In genomic region chr5:10660720-10661387, GRCh38 we compare ENCODE assay signal across 31 cellular contexts.
"Had no signal": no experiment of that assay in that cellular context is flagged by ENCODE, and none has a peak within 500 bp of the region (broad histone marks: within the 10 kb centered on the region; RNA-seq: fewer than 3 reads in every experiment).

No MANE protein-coding gene starts in this region.

- H3K4me1 ChIP-seq: spleen, upper lobe of left lung had no signal

- H3K27ac Mint-ChIP-seq: activated CD8-positive, alpha-beta memory T cell treated with anti-CD3 and anti-CD28 coated beads, Interleukin-2, amount 10 ng/mL, durations not matched to agents 7 days and 5 days; activated CD8-positive, alpha-beta T cell treated with anti-CD3 and anti-CD28 coated beads, Interleukin-2, amount 10 ng/mL, durations not matched to agents 7 days and 5 days; activated naive CD8-positive, alpha-beta T cell; naive thymus-derived CD4-positive, alpha-beta T cell; stimulated activated naive CD8-positive, alpha-beta T cell treated with anti-CD3 and anti-CD28 coated beads, Interleukin-15, amount 100 ng/mL, for 72 hours; T-helper 1 cell treated with Interleukin-12 subunit alpha and Interleukin-12 subunit beta and Interleukin-4 antibody, amounts not matched to agents 30 μg/mL and 1 μg/mL, for 36 hours had no signal

- H3K4me1 Mint-ChIP-seq: activated CD8-positive, alpha-beta memory T cell treated with anti-CD3 and anti-CD28 coated beads, Interleukin-2, amount 10 ng/mL, durations not matched to agents 7 days and 5 days; stimulated activated naive CD8-positive, alpha-beta T cell treated with anti-CD3 and anti-CD28 coated beads, Interleukin-15, amount 100 ng/mL, for 72 hours had no signal

- H3K4me3 ChIP-seq: body of pancreas, esophagus squamous epithelium, pancreas, psoas muscle, right atrium auricular region, spleen, thyroid gland, upper lobe of left lung, vagina had no signal

- FAIRE-seq: colon, islet of Langerhans, pancreas, TTC549 had no signal

- H3K36me3 ChIP-seq: esophagus squamous epithelium, pancreas, right atrium auricular region, thyroid gland, upper lobe of left lung, vagina had no signal

- H3K9me3 Mint-ChIP-seq: stimulated activated naive CD8-positive, alpha-beta T cell treated with anti-CD3 and anti-CD28 coated beads, Interleukin-15, amount 100 ng/mL, for 72 hours; T-helper 1 cell treated with Interleukin-12 subunit alpha and Interleukin-12 subunit beta and Interleukin-4 antibody, amounts not matched to agents 30 μg/mL and 1 μg/mL, for 36 hours had no signal

- H3K27me3 Mint-ChIP-seq: activated CD8-positive, alpha-beta memory T cell treated with anti-CD3 and anti-CD28 coated beads, Interleukin-2, amount 10 ng/mL, durations not matched to agents 7 days and 5 days; activated naive CD8-positive, alpha-beta T cell; stimulated activated naive CD8-positive, alpha-beta T cell treated with anti-CD3 and anti-CD28 coated beads, Interleukin-15, amount 100 ng/mL, for 72 hours had no signal

- DNase-seq: activated CD4-positive, alpha-beta T cell treated with anti-CD3 and anti-CD28 coated beads, Interleukin-2, amount 50 U/mL, for 1 hour; activated CD8-positive, alpha-beta memory T cell treated with anti-CD3 and anti-CD28 coated beads, Interleukin-2, amount 10 ng/mL, durations not matched to agents 7 days and 5 days; activated CD8-positive, alpha-beta T cell treated with anti-CD3 and anti-CD28 coated beads, Interleukin-2, amount 10 ng/mL, durations not matched to agents 7 days and 5 days; activated effector memory CD4-positive, alpha-beta T cell treated with Interleukin-2 at 50 U/mL for 16 hours; activated naive CD4-positive, alpha-beta T cell treated with Interleukin-2 at 50 U/mL for 16 hours; aorta; dermis blood vessel endothelial cell; effector CD4-positive, alpha-beta T cell; esophagus squamous epithelium; foreskin melanocyte; mammary epithelial cell; midbrain; naive thymus-derived CD4-positive, alpha-beta T cell; nucleus accumbens; pancreas; spleen; stimulated activated naive CD8-positive, alpha-beta T cell treated with anti-CD3 and anti-CD28 coated beads, Interleukin-15, amount 100 ng/mL, for 72 hours; T-helper 9 cell; thyroid gland; upper lobe of left lung; WERI-Rb-1 had no signal

- H3K27ac ChIP-seq: body of pancreas, epithelial cell of prostate, esophagus squamous epithelium, pancreas, psoas muscle, right atrium auricular region, spleen, thyroid gland, upper lobe of left lung, vagina, WERI-Rb-1 had no signal

- H3K4me3 Mint-ChIP-seq: activated CD8-positive, alpha-beta memory T cell treated with anti-CD3 and anti-CD28 coated beads, Interleukin-2, amount 10 ng/mL, durations not matched to agents 7 days and 5 days; activated CD8-positive, alpha-beta T cell treated with anti-CD3 and anti-CD28 coated beads, Interleukin-2, amount 10 ng/mL, durations not matched to agents 7 days and 5 days; activated naive CD8-positive, alpha-beta T cell; naive thymus-derived CD4-positive, alpha-beta T cell; stimulated activated naive CD8-positive, alpha-beta T cell treated with anti-CD3 and anti-CD28 coated beads, Interleukin-15, amount 100 ng/mL, for 72 hours; T-helper 1 cell treated with Interleukin-12 subunit alpha and Interleukin-12 subunit beta and Interleukin-4 antibody, amounts not matched to agents 30 μg/mL and 1 μg/mL, for 36 hours had no signal

- H3K27me3 ChIP-seq: body of pancreas, esophagus squamous epithelium, pancreas, right atrium auricular region, spleen, thyroid gland, upper lobe of left lung, vagina had no signal

- H3K36me3 Mint-ChIP-seq: activated naive CD8-positive, alpha-beta T cell; naive thymus-derived CD4-positive, alpha-beta T cell had no signal

- H3K9me3 ChIP-seq: body of pancreas, esophagus squamous epithelium, pancreas, psoas muscle, right atrium auricular region, thyroid gland, upper lobe of left lung, vagina had no signal
